22 cellular contexts compared by ENCODE assay signal in genomic region chr7:40186586-40186985, GRCh38. TPM values are rescaled to one million over a fixed set of nuclear protein-coding genes. Genes with fewer than 3 reads are reported as not detected.
DNase-seq lines count a peak whose midpoint lies in the region; ATAC-seq and TF ChIP-seq lines count a peak whose summit lies in the region.
"Had no signal": no experiment of that assay in that cellular context is flagged by ENCODE, and none has a peak within 500 bp of the region (broad histone marks: within the 10 kb centered on the region; RNA-seq: fewer than 3 reads in every experiment).

No MANE protein-coding gene starts in this region.

- no peak for TF ChIP-seq POLR2A in NB4 (IDR thresholded peaks at IDR 0.05; ENCODE audit: extremely low read depth, insufficient read length)
- TF ChIP-seq POLR2A in heart left ventricle (IDR thresholded peaks at IDR 0.05): no peak

- H3K9ac ChIP-seq in trophoblast cell (ENCODE audit: low read length): no peak overlapping the region
- H3K9ac ChIP-seq: BLaER1 had no signal

- H3K27me3 ChIP-seq in trophoblast cell (ENCODE audit: insufficient read depth, low read length) (no peaks in the 10 kb centered on the region), heart left ventricle (no peaks in the 10 kb centered on the region)
- H3K27me3 ChIP-seq: BLaER1, upper lobe of left lung had no signal

- H4K91ac ChIP-seq in trophoblast cell (ENCODE audit: low read depth, low read length): no peak overlapping the region

- H3K4me3 ChIP-seq in NB4 (ENCODE audit: low read depth, low read length) (no peak overlapping the region), epithelial cell of proximal tubule (ENCODE audit: low read depth, low read length) (no peak overlapping the region), trophoblast cell (ENCODE audit: low read depth, low read length) (no peak overlapping the region), heart left ventricle (no peak overlapping the region)
- H3K4me3 ChIP-seq: BLaER1, GM12878, lung, upper lobe of left lung had no signal

- H2BK5ac ChIP-seq in trophoblast cell (ENCODE audit: low read depth, low read length, poor library complexity): no peak overlapping the region

- intact Hi-C loops in heart left ventricle (cut with DNase I): no loop called here

- H3K36me3 ChIP-seq in trophoblast cell (ENCODE audit: control insufficient read depth in 1 of 2, insufficient read depth in 2 of 2, low read length in 2 of 2) (no peaks in the 10 kb centered on the region), heart left ventricle (no peaks in the 10 kb centered on the region)
- H3K36me3 ChIP-seq: BLaER1, upper lobe of left lung had no signal

- no peak overlapping the region for H4K8ac ChIP-seq in trophoblast cell (ENCODE audit: low read depth, low read length)

- no peaks in the 10 kb centered on the region for H3K79me2 ChIP-seq in trophoblast cell (ENCODE audit: control insufficient read depth, insufficient read depth, low read length, poor library complexity)

- H2AK5ac ChIP-seq in trophoblast cell (ENCODE audit: low read length): no peak overlapping the region

- DNase-seq in NB4 (ENCODE audit: low read depth) (no peak), epithelial cell of proximal tubule (ENCODE audit: low read depth) (no peak), trophoblast cell (peak; percentile 70 to 88), heart left ventricle (no peak), DMS114 treated with DMSO at 0.1 percent for 48 hours (lab: John Stamatoyannopoulos, UW; ENCODE audit: unreplicated experiment) (no peak), NCI-H1048 (lab: John Stamatoyannopoulos, UW) (no peak)
- DNase-seq: activated CD4-positive, alpha-beta T cell treated with anti-CD3 and anti-CD28 coated beads, Interleukin-2, amount 10 ng/mL, durations not matched to agents 24 days and 14 days; activated naive CD8-positive, alpha-beta T cell treated with anti-CD3 and anti-CD28 coated beads, Interleukin-2, amount 10 ng/mL, durations not matched to agents 7 days and 5 days; effector CD8-positive, alpha-beta T cell; HCEC 1CT; head of caudate nucleus; islet precursor cell; NCI-H1436 treated with DMSO at 0.1 percent for 48 hours; NCI-H2171 treated with DMSO at 0.1 percent for 48 hours; NCI-H526; nucleus accumbens; stimulated activated CD4-positive, alpha-beta T cell treated with anti-CD3 and anti-CD28 coated beads, Interleukin-12 subunit alpha, Interleukin-12 subunit beta, amount 100 ng/mL, for 4 hours; upper lobe of left lung had no signal

- H3K4me2 ChIP-seq in trophoblast cell (ENCODE audit: low read length): no peak overlapping the region
- H3K4me2 ChIP-seq: BLaER1 had no signal

- H2BK120ac ChIP-seq in trophoblast cell (ENCODE audit: insufficient read depth, low read length, poor library complexity): no peak overlapping the region

- H3K4me1 ChIP-seq in trophoblast cell (ENCODE audit: control insufficient read depth in 1 of 2, insufficient read depth in 2 of 2, low read length in 2 of 2) (no peaks in the 10 kb centered on the region), heart left ventricle (no peaks in the 10 kb centered on the region)
- H3K4me1 ChIP-seq: BLaER1, upper lobe of left lung had no signal

- H4K12ac ChIP-seq in trophoblast cell (ENCODE audit: low read depth, low read length): no peak overlapping the region

- TF ChIP-seq CTCF in GM12874 (IDR thresholded peaks at IDR 0.05; ENCODE audit: insufficient read depth, low read depth, low read length) (0 out of 2 replicates have a peak, but pooled peaks have one; percentile 21), NB4 (IDR thresholded peaks at IDR 0.05; ENCODE audit: low read depth, low read length) (peak; percentile 5), epithelial cell of proximal tubule (conservative IDR thresholded peaks at IDR 0.05; ENCODE audit: low read depth, low read length) (peak; percentile 16), heart left ventricle (IDR thresholded peaks at IDR 0.05) (no peak)

- no peak overlapping the region for H2AFZ ChIP-seq in trophoblast cell (ENCODE audit: insufficient read depth, low read length, poor library complexity)

- H3K27ac ChIP-seq in trophoblast cell (ENCODE audit: low read depth, low read length): no peak overlapping the region
- H3K27ac ChIP-seq in heart left ventricle: no peak overlapping the region
- H3K27ac ChIP-seq: BLaER1, upper lobe of left lung had no signal

- H3K23ac ChIP-seq in trophoblast cell (ENCODE audit: low read length): no peak overlapping the region

- H3K79me1 ChIP-seq in trophoblast cell (ENCODE audit: low read length): no peaks in the 10 kb centered on the region

- no peak for ATAC-seq in heart left ventricle
- ATAC-seq: GM12878 had no signal

- no CpG with 5 or more reads among the region's 1 CpG for WGBS in trophoblast cell (ENCODE audit: extremely low coverage, insufficient coverage, insufficient read length)
- WGBS in heart left ventricle, 4 donors: 63 to 77% (median 66%) methylated on average over 1 of the region's 1 CpG

- H3K18ac ChIP-seq in trophoblast cell (ENCODE audit: low read length): no peak overlapping the region

- H2BK12ac ChIP-seq in trophoblast cell (ENCODE audit: low read length): no peak overlapping the region

- no peak overlapping the region for H3K4ac ChIP-seq in trophoblast cell (ENCODE audit: low read depth, low read length)

- H3K14ac ChIP-seq in trophoblast cell (ENCODE audit: low read length): no peak overlapping the region

- H3K9me3 ChIP-seq in trophoblast cell (ENCODE audit: insufficient read depth, low read depth, low read length): no peaks in the 10 kb centered on the region
- no peaks in the 10 kb centered on the region for H3K9me3 ChIP-seq in heart left ventricle
- H3K9me3 ChIP-seq: BLaER1, upper lobe of left lung had no signal

RNA-seq across cellular contexts. Expression of gene SUGCT, which starts 51.8 kb away (rescaled TPM):
- total RNA-seq in epithelial cell of proximal tubule: 3.8 and 4.4 TPM in 2 replicates
- 6.4 and 6.8 TPM in 2 replicates for polyA plus RNA-seq in trophoblast cell (2013)
- total RNA-seq in heart left ventricle: 1 to 10 TPM; 2.9 to 7.6 (median 5.2) TPM
- polyA plus RNA-seq in heart left ventricle: 1 to 10 TPM; 1.4 to 4.2 TPM

RNA-seq across cellular contexts. Expression of gene MPLKIP, which starts 52.2 kb away (rescaled TPM):
- total RNA-seq in epithelial cell of proximal tubule: 82.0 and 82.1 TPM in 2 replicates
- polyA plus RNA-seq in trophoblast cell (2013): 33.7 and 37.1 TPM in 2 replicates
- 10 to 100 TPM; 12.0 to 19.3 (median 15.6) TPM for total RNA-seq in heart left ventricle
- 10 to 100 TPM; 23.8 to 25.6 TPM for polyA plus RNA-seq in heart left ventricle

Comparison
In these comparisons a context has a peak if more than half of its experiments do, and no peak if none do; other contexts are left out.
1. CTCF ChIP-seq: peak in GM12874 (single experiment), NB4 (single experiment) and epithelial cell of proximal tubule (single experiment); none in heart left ventricle (0 of 12).
2. DNase-seq: peak in trophoblast cell (2 of 2); none in NB4 (single experiment), epithelial cell of proximal tubule (single experiment), heart left ventricle (0 of 5), DMS114 treated with DMSO at 0.1 percent for 48 hours (single experiment) and NCI-H1048 (single experiment).